In the genomic region with DNA sequence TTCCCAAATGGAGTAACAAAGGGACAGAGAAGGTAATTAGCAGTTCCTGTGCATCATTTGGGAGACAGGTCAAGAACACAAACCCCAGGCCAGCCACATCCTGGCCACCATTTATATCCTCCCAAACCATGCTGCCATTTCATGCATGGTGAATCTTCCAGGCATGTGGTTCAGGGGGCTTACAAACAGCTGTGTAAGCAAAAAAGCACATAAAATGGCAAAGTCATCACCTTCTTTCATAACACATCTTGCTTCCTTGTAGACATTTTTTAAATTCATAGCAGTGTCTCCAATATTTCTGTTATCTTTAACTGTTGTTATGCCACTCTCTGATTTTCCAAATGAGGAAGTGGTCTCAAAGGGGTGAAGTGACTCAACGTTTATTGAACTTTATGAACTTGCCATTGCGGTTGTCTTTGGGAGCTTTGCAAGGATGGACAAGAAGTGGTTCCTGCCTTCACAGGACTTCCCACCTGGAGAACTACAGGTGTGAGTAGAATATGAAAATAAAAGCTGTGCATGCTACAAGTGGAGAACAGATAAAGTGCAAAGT, we compare ENCODE assay signal across 21 cellular contexts.
"Had no signal": no experiment of that assay in that cellular context is flagged by ENCODE, and none has a peak within 500 bp of the region (broad histone marks: within the 10 kb centered on the region; RNA-seq: fewer than 3 reads in every experiment).

No MANE protein-coding gene starts in this region.

- H3K27ac ChIP-seq: coronary artery, hepatocyte, ovary, psoas muscle, right atrium auricular region, upper lobe of left lung had no signal

- H3K36me3 ChIP-seq: ovary, right atrium auricular region, upper lobe of left lung had no signal

- H3K4me1 ChIP-seq: psoas muscle, right atrium auricular region, upper lobe of left lung had no signal

- ATAC-seq: activated CD8-positive, alpha-beta memory T cell treated with anti-CD3 and anti-CD28 coated beads, Interleukin-2, amount 10 ng/mL, durations not matched to agents 7 days and 5 days; activated CD8-positive, alpha-beta T cell treated with anti-CD3 and anti-CD28 coated beads for 36 hours; activated naive CD8-positive, alpha-beta T cell treated with anti-CD3 and anti-CD28 coated beads, Interleukin-2, amount 50 U/mL, for 24 hours; left ventricle myocardium superior; natural killer cell; psoas muscle had no signal

- H3K4me3 ChIP-seq: coronary artery, hepatocyte, ovary, psoas muscle, right atrium auricular region, upper lobe of left lung had no signal

- DNase-seq: activated CD4-positive, alpha-beta T cell treated with anti-CD3 and anti-CD28 coated beads, Interleukin-2, amount 10 ng/mL, durations not matched to agents 7 days and 5 days; activated CD4-positive, CD25-positive, alpha-beta regulatory T cell treated with anti-CD3 and anti-CD28 coated beads, Interleukin-2, amount 50 U/mL, for 72 hours; activated CD8-positive, alpha-beta memory T cell treated with anti-CD3 and anti-CD28 coated beads, Interleukin-2, amount 10 ng/mL, durations not matched to agents 7 days and 5 days; activated CD8-positive, alpha-beta T cell treated with anti-CD3 and anti-CD28 coated beads for 36 hours; activated gamma-delta T cell; activated naive CD4-positive, alpha-beta T cell treated with anti-CD3 and anti-CD28 coated beads, Interleukin-2, amount 50 U/mL, for 16 hours; activated naive CD8-positive, alpha-beta T cell treated with anti-CD3 and anti-CD28 coated beads, Interleukin-2, amount 50 U/mL, for 24 hours; activated T-cell treated with anti-CD3 and anti-CD28 coated beads for 4 hours; cerebellar nuclear complex; left ventricle myocardium superior; mammary epithelial cell; natural killer cell; ovary; psoas muscle; stimulated activated CD4-positive, alpha-beta T cell treated with anti-CD3 and anti-CD28 coated beads, Interleukin-4, amount 100 ng/mL, for 24 hours; stimulated activated naive CD4-positive, alpha-beta T cell treated with Interleukin-2 at 50 U/mL for 16 hours; T-helper 9 cell; upper lobe of left lung had no signal

- H3K27me3 ChIP-seq: hepatocyte, ovary, right atrium auricular region, upper lobe of left lung had no signal

- H3K9me3 ChIP-seq: ovary, psoas muscle, right atrium auricular region, upper lobe of left lung had no signal
